In the genomic region with DNA sequence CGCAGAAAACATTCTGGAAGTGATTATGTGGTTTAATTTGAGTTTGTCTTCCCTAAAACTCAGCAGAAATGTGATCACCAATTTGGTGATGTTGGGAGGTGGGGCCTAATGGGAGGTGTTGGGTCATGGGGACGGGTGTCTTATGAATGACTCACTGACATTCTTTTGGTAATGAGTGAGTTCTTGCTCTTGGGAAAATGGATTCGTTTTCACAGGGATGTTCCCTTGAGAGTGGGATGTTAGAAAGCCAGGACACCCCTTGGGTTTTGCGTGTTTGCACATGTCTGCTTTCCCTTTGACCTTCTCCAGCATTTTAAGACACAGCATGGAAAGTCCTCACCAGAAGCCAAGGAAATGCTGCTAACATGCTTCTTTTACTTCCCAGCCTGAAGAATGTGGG, we compare ENCODE assay signal across 15 cellular contexts.
DNase-seq lines count a peak whose midpoint lies in the region; ATAC-seq and TF ChIP-seq lines count a peak whose summit lies in the region.
"Had no signal": no experiment of that assay in that cellular context is flagged by ENCODE, and none has a peak within 500 bp of the region (broad histone marks: within the 10 kb centered on the region; RNA-seq: fewer than 3 reads in every experiment).

No MANE protein-coding gene starts in this region.

- H3K9me3 ChIP-seq in endodermal cell (ENCODE audit: control insufficient read depth, low read length) (no peaks in the 10 kb centered on the region), esophagus squamous epithelium (no peaks in the 10 kb centered on the region)
- H3K9me3 ChIP-seq: Caco-2 had no signal

- no peaks in the 10 kb centered on the region for H3K36me3 Mint-ChIP-seq in endodermal cell (ENCODE audit: low read depth)
- no peaks in the 10 kb centered on the region for H3K36me3 Mint-ChIP-seq in activated naive CD8-positive, alpha-beta T cell treated with anti-CD3 and anti-CD28 coated beads, Interleukin-2, amount 50 U/mL, for 24 hours (ENCODE audit: low read depth)

- H3K4me1 Mint-ChIP-seq in endodermal cell: peaks cover 22% of the 10 kb centered on the region
- H3K4me1 Mint-ChIP-seq in activated naive CD8-positive, alpha-beta T cell treated with anti-CD3 and anti-CD28 coated beads, Interleukin-2, amount 50 U/mL, for 24 hours: no peaks in the 10 kb centered on the region

- intact Hi-C loops in esophagus squamous epithelium (cut with DNase I): no loop called here

- H3K4me3 Mint-ChIP-seq in endodermal cell: no peak overlapping the region
- H3K4me3 Mint-ChIP-seq in activated naive CD8-positive, alpha-beta T cell treated with anti-CD3 and anti-CD28 coated beads, Interleukin-2, amount 50 U/mL, for 24 hours: no peak overlapping the region
- H3K4me3 Mint-ChIP-seq: activated T-helper 1 cell treated with anti-CD3 and anti-CD28 coated beads, Interleukin-12 subunit alpha, Interleukin-12 subunit beta, Interleukin-2, Interleukin-4 antibody, amounts not matched to agents 30 ng/mL and 10 ng/mL and 1 ng/mL, durations not matched to agents 14 hours and 24 hours and 36 hours had no signal

- peak overlapping the region; percentile 48 for H3K27ac Mint-ChIP-seq in endodermal cell
- no peak overlapping the region for H3K27ac Mint-ChIP-seq in activated naive CD8-positive, alpha-beta T cell treated with anti-CD3 and anti-CD28 coated beads, Interleukin-2, amount 50 U/mL, for 24 hours
- H3K27ac Mint-ChIP-seq: activated T-helper 1 cell treated with anti-CD3 and anti-CD28 coated beads, Interleukin-12 subunit alpha, Interleukin-12 subunit beta, Interleukin-2, Interleukin-4 antibody, amounts not matched to agents 30 ng/mL and 10 ng/mL and 1 ng/mL, durations not matched to agents 14 hours and 24 hours and 36 hours had no signal

- TF ChIP-seq CTCF in endodermal cell (conservative IDR thresholded peaks at IDR 0.05) (no peak), omental fat pad (IDR thresholded peaks at IDR 0.05) (no peak), esophagus squamous epithelium (IDR thresholded peaks at IDR 0.05) (no peak)

- H3K4me1 ChIP-seq in endodermal cell (ENCODE audit: control insufficient read depth, insufficient read depth, low read length) (peaks cover 13% of the 10 kb centered on the region), esophagus squamous epithelium (peaks cover 0 to 4% (median 0%) of the 10 kb centered on the region in 3 donors)
- H3K4me1 ChIP-seq: Caco-2 had no signal

- no peak for TF ChIP-seq POLR2A in esophagus squamous epithelium (IDR thresholded peaks at IDR 0.05)

- H3K27ac ChIP-seq in endodermal cell (ENCODE audit: low read depth, low read length): no peak overlapping the region
- no peak overlapping the region for H3K27ac ChIP-seq in esophagus squamous epithelium
- H3K27ac ChIP-seq: VCaP had no signal

- H3K4me3 ChIP-seq in endodermal cell (ENCODE audit: low read length) (no peak overlapping the region), esophagus squamous epithelium (no peak overlapping the region)
- H3K4me3 ChIP-seq: GM12878 had no signal

- peaks cover 2% of the 10 kb centered on the region for H3K9me3 Mint-ChIP-seq in endodermal cell
- H3K9me3 Mint-ChIP-seq in activated naive CD8-positive, alpha-beta T cell treated with anti-CD3 and anti-CD28 coated beads, Interleukin-2, amount 50 U/mL, for 24 hours: no peaks in the 10 kb centered on the region
- H3K9me3 Mint-ChIP-seq: activated T-helper 1 cell treated with anti-CD3 and anti-CD28 coated beads, Interleukin-12 subunit alpha, Interleukin-12 subunit beta, Interleukin-2, Interleukin-4 antibody, amounts not matched to agents 30 ng/mL and 10 ng/mL and 1 ng/mL, durations not matched to agents 14 hours and 24 hours and 36 hours had no signal

- ATAC-seq in omental fat pad (ENCODE audit: low FRiP score): peak; percentile 62
- no peak for ATAC-seq in activated naive CD8-positive, alpha-beta T cell treated with anti-CD3 and anti-CD28 coated beads, Interleukin-2, amount 50 U/mL, for 24 hours
- ATAC-seq in GM19351 (IDR thresholded peaks at IDR 0.05; ENCODE audit: unreplicated experiment): no peak
- ATAC-seq: GM12878; stimulated activated naive CD8-positive, alpha-beta T cell treated with anti-CD3 and anti-CD28 coated beads, Interleukin-15, Interleukin-2, amounts not matched to agents 100 U/mL and 50 U/mL, for 24 hours had no signal

- no peaks in the 10 kb centered on the region for H3K36me3 ChIP-seq in endodermal cell (ENCODE audit: control insufficient read depth, insufficient read depth, low read length)
- no peaks in the 10 kb centered on the region for H3K36me3 ChIP-seq in esophagus squamous epithelium

- DNase-seq in Daoy (ENCODE audit: low read depth): peak; percentile 79
- DNase-seq in NCI-H460 (ENCODE audit: extremely low read depth, low read depth): peak; percentile 2
- DNase-seq in endodermal cell: peak; percentile 63
- no peak for DNase-seq in omental fat pad (ENCODE audit: low spot score)
- no peak for DNase-seq in activated naive CD8-positive, alpha-beta T cell treated with anti-CD3 and anti-CD28 coated beads, Interleukin-2, amount 50 U/mL, for 24 hours
- DNase-seq in esophagus squamous epithelium (lab: John Stamatoyannopoulos, UW): no peak
- DNase-seq in SKM-1 treated with dmso at 0.1 percent for 144 hours (lab: John Stamatoyannopoulos, UW; ENCODE audit: unreplicated experiment): no peak
- DNase-seq: Caco-2; NCI-H187 treated with DMSO at 0.1 percent for 48 hours; stimulated activated CD4-positive, alpha-beta T cell treated with anti-CD3 and anti-CD28 coated beads, Interleukin-15, amount 100 ng/mL, for 24 hours; stimulated activated naive CD8-positive, alpha-beta T cell treated with anti-CD3 and anti-CD28 coated beads, Interleukin-15, Interleukin-2, amounts not matched to agents 100 U/mL and 50 U/mL, for 24 hours had no signal

- H3K27me3 Mint-ChIP-seq in endodermal cell (ENCODE audit: insufficient read depth): peaks cover 5% of the 10 kb centered on the region
- no peaks in the 10 kb centered on the region for H3K27me3 Mint-ChIP-seq in activated naive CD8-positive, alpha-beta T cell treated with anti-CD3 and anti-CD28 coated beads, Interleukin-2, amount 50 U/mL, for 24 hours

- H3K27me3 ChIP-seq in endodermal cell (ENCODE audit: control insufficient read depth, insufficient read depth, low read length, poor library complexity, severe bottlenecking) (no peaks in the 10 kb centered on the region), esophagus squamous epithelium (no peaks in the 10 kb centered on the region)

- 76 to 100% methylated on average over 2 to 4 of the region's 4 CpGs for WGBS in endodermal cell (ENCODE audit: insufficient coverage in 1 of 2, insufficient read length in 1 of 2), 2 experiments
- WGBS in esophagus squamous epithelium, 2 donors: 45 to 54% methylated on average over 4 of the region's 4 CpGs

- no peak overlapping the region for H3K9ac ChIP-seq in endodermal cell (ENCODE audit: extremely low read depth, low read length, poor library complexity, severe bottlenecking)

Comparison
In these comparisons a context has a peak if more than half of its experiments do, and no peak if none do; other contexts are left out.
1. DNase-seq: peak in Daoy (single experiment), NCI-H460 (single experiment) and endodermal cell (single experiment); none in omental fat pad (single experiment), activated naive CD8-positive, alpha-beta T cell treated with anti-CD3 and anti-CD28 coated beads, Interleukin-2, amount 50 U/mL, for 24 hours (single experiment), esophagus squamous epithelium (single experiment) and SKM-1 treated with dmso at 0.1 percent for 144 hours (single experiment).